ENCODE assay signal across 8 cellular contexts in the genomic region with DNA sequence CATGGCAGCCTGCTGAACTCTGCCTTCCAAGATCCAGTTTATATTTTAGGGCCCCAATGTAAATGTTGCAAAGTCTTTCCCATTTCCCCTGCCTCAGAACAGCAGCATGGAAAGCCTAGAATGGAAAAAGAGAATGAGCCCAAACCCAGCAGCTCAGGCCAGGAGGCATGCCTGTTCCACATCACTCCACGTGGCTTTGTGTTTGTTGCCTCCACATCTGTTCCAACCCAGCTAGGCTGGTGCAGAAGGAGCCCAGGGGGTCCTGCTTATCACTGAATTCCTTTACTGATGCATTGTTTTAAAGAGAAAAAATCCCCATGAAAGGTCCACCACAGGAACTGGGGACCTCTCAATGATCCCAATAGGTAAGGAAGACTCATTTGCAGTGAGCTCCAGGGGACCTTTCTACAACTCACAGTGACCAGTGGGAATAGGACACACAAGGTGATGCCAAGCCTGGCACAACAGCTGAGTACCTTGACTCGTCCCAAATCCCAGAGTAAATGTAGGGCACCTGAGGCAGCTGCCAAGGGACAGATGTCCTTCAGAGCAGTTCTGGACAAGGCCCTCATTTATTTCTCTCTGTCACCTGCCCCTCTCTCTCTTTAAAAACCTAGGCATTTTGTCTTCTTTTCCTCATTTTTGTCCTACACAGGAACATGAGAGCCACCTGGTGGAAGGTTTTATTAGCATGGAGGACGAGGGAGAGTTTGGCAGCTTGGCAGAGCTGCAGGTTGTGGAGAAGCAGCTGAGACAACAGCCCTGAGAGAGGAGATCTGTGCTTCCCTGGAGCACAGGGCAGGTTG. TPM values are rescaled to one million over a fixed set of nuclear protein-coding genes. Genes with fewer than 3 reads are reported as not detected.
DNase-seq lines count a peak whose midpoint lies in the region; ATAC-seq and TF ChIP-seq lines count a peak whose summit lies in the region.

No MANE protein-coding gene starts in this region.

- ATAC-seq in heart right ventricle = peak in 2 of 8 donors; percentile 28 to 33
- no peak for ATAC-seq in left ventricle myocardium superior
- ATAC-seq in HG03196 (IDR thresholded peaks at IDR 0.05; ENCODE audit: unreplicated experiment) = no peak

- peaks cover 0 to 7% (median 0%) of the 10 kb centered on the region in 7 donors for H3K27me3 ChIP-seq in heart right ventricle

- H3K27ac ChIP-seq in heart right ventricle = no peak overlapping the region

- no peaks in the 10 kb centered on the region for H3K36me3 ChIP-seq in heart right ventricle

- no peaks in the 10 kb centered on the region for H3K4me1 ChIP-seq in heart right ventricle

- no peak overlapping the region for H3K27ac Mint-ChIP-seq in endothelial cell (ENCODE audit: unreplicated experiment)

- WGBS in heart right ventricle, 2 donors = 19 to 20% methylated on average over 3 of the region's 3 CpGs

- H3K36me3 Mint-ChIP-seq in endothelial cell (ENCODE audit: low read depth, unreplicated experiment) = peaks cover 20% of the 10 kb centered on the region

- H3K9me3 Mint-ChIP-seq in endothelial cell (ENCODE audit: unreplicated experiment) = peaks cover 14% of the 10 kb centered on the region

- no peak overlapping the region for H3K4me3 ChIP-seq in heart right ventricle

- no peaks in the 10 kb centered on the region for H3K27me3 Mint-ChIP-seq in endothelial cell (ENCODE audit: unreplicated experiment)

- no peak overlapping the region for H3K4me3 Mint-ChIP-seq in endothelial cell (ENCODE audit: unreplicated experiment)

- H3K9me3 ChIP-seq in heart right ventricle = peaks cover 0 to 60% (median 18%) of the 10 kb centered on the region in 11 donors

- no peaks in the 10 kb centered on the region for H3K4me1 Mint-ChIP-seq in endothelial cell (ENCODE audit: unreplicated experiment)

- TF ChIP-seq CTCF in heart right ventricle (IDR thresholded peaks at IDR 0.05) (peak in 8 of 9 donors; percentile 26 to 53 (median 37)), endothelial cell (IDR thresholded peaks at IDR 0.05; ENCODE audit: unreplicated experiment) (peak; percentile 40)

- DNase-seq in heart right ventricle (no peak), left ventricle myocardium superior (no peak), NCI-H524 treated with DMSO at 0.1 percent for 48 hours (lab: John Stamatoyannopoulos, UW) (peak; percentile 23), endothelial cell (ENCODE audit: low spot score) (peak; percentile 42), renal cortical epithelial cell (ENCODE audit: low read depth) (peak; percentile 26), NK-92 (lab: John Stamatoyannopoulos, UW; ENCODE audit: unreplicated experiment) (no peak)
- DNase-seq in activated naive CD4-positive, alpha-beta T cell (lab: John Stamatoyannopoulos, UW) = no peak

- intact Hi-C loops in heart right ventricle (cut with DNase I) = no loop called here
- intact Hi-C loops in left ventricle myocardium superior (cut with micrococcal nuclease) = no loop called here

RNA-seq across cellular contexts. Expression of gene ADAMTS17, which starts 41.7 kb away (rescaled TPM):
- total RNA-seq in heart right ventricle = 1 to 10 TPM in 7 of 10 donors, under 1 TPM in 3; 0.47 to 5.0 (median 1.3) TPM
- polyA plus RNA-seq in heart right ventricle = under 1 TPM; 0.49 to 0.95 TPM
- 2.9 TPM for total RNA-seq in left ventricle myocardium superior
- total RNA-seq in endothelial cell (ENCODE audit: unreplicated experiment) = 4.8 TPM
- total RNA-seq in renal cortical epithelial cell = 1.4 and 1.5 TPM in 2 replicates

Comparison
In these comparisons a context has a peak if more than half of its experiments do, and no peak if none do; other contexts are left out.
1. DNase-seq: peak in NCI-H524 treated with DMSO at 0.1 percent for 48 hours (single experiment), endothelial cell (single experiment) and renal cortical epithelial cell (single experiment); none in heart right ventricle (0 of 2), left ventricle myocardium superior (single experiment), NK-92 (single experiment) and activated naive CD4-positive, alpha-beta T cell (0 of 4).